ENCODE assay signal across 1 cellular context in genomic region chr1:24157921-24158481, GRCh38.
TF ChIP-seq lines count a peak whose summit lies in the region.

No MANE protein-coding gene starts in this region.

TF ChIP-seq in SK-N-SH treated with all-trans-retinoic acid at 6 μM for 48 hours, 23 proteins besides CTCF, POLR2A, EP300 and RAD21 (continued from another document):
- TF ChIP-seq TSHZ2 (CRISPR knock-in tag; IDR thresholded peaks at IDR 0.05) (no peak), ZFP30 (CRISPR knock-in tag; IDR thresholded peaks at IDR 0.05) (no peak), ARNTL (CRISPR knock-in tag; IDR thresholded peaks at IDR 0.05; ENCODE audit: borderline replicate concordance, low read depth) (no peak), GLIS3 (CRISPR knock-in tag; IDR thresholded peaks at IDR 0.05) (no peak), SNAI2 (CRISPR knock-in tag; IDR thresholded peaks at IDR 0.05) (no peak), POU6F1 (CRISPR knock-in tag; IDR thresholded peaks at IDR 0.05; ENCODE audit: borderline replicate concordance, low read depth) (no peak), ZC3H10 (CRISPR knock-in tag; IDR thresholded peaks at IDR 0.05) (no peak), ZNF8 (CRISPR knock-in tag; IDR thresholded peaks at IDR 0.05) (no peak), ISL1 (CRISPR knock-in tag; IDR thresholded peaks at IDR 0.05) (no peak)
- TF ChIP-seq, protein P1, sequence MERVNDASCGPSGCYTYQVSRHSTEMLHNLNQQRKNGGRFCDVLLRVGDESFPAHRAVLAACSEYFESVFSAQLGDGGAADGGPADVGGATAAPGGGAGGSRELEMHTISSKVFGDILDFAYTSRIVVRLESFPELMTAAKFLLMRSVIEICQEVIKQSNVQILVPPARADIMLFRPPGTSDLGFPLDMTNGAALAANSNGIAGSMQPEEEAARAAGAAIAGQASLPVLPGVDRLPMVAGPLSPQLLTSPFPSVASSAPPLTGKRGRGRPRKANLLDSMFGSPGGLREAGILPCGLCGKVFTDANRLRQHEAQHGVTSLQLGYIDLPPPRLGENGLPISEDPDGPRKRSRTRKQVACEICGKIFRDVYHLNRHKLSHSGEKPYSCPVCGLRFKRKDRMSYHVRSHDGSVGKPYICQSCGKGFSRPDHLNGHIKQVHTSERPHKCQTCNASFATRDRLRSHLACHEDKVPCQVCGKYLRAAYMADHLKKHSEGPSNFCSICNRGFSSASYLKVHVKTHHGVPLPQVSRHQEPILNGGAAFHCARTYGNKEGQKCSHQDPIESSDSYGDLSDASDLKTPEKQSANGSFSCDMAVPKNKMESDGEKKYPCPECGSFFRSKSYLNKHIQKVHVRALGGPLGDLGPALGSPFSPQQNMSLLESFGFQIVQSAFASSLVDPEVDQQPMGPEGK (CRISPR knock-in tag; IDR thresholded peaks at IDR 0.05; ENCODE audit: borderline replicate concordance) = no peak
